27 cellular contexts compared by ENCODE assay signal in genomic region chr13:63472736-63473135, GRCh38.
"Had no signal": no experiment of that assay in that cellular context is flagged by ENCODE, and none has a peak within 500 bp of the region (broad histone marks: within the 10 kb centered on the region; RNA-seq: fewer than 3 reads in every experiment).

No MANE protein-coding gene starts in this region.

- H3K27me3 ChIP-seq: dorsolateral prefrontal cortex, esophagus squamous epithelium, gastrocnemius medialis, heart right ventricle, left lung had no signal

- H3K27me3 Mint-ChIP-seq: naive B cell; naive thymus-derived CD8-positive, alpha-beta T cell had no signal

- DNase-seq: dermis blood vessel endothelial cell; dorsolateral prefrontal cortex; effector CD4-positive, alpha-beta T cell; effector memory CD4-positive, alpha-beta T cell; esophagus squamous epithelium; foreskin fibroblast; foreskin melanocyte; gastrocnemius medialis; glutamatergic neuron; head of caudate nucleus; heart right ventricle; hippocampal formation; islet precursor cell; kidney; kidney glomerular epithelial cell; left colon; left lung; left ventricle myocardium superior; lower lobe of right lung; mesenchymal stem cell; mucosa of descending colon; naive B cell; naive thymus-derived CD8-positive, alpha-beta T cell had no signal

- H3K4me1 Mint-ChIP-seq: naive B cell; naive thymus-derived CD8-positive, alpha-beta T cell had no signal

- H3K27ac ChIP-seq: coronary artery, dorsolateral prefrontal cortex, esophagus squamous epithelium, gastrocnemius medialis, heart right ventricle, left lung, lower lobe of right lung had no signal

- H3K9me3 ChIP-seq: esophagus squamous epithelium, gastrocnemius medialis, left lung, lower lobe of right lung had no signal

- H3K36me3 ChIP-seq: esophagus squamous epithelium, gastrocnemius medialis, heart right ventricle, left lung, lower lobe of right lung had no signal

- H3K4me3 Mint-ChIP-seq: mesothelial cell of epicardium; naive B cell; naive thymus-derived CD8-positive, alpha-beta T cell had no signal

- H3K27ac Mint-ChIP-seq: mesothelial cell of epicardium; naive B cell; naive thymus-derived CD8-positive, alpha-beta T cell had no signal

- FAIRE-seq: colon, endothelial cell of umbilical vein had no signal

- H3K4me3 ChIP-seq: coronary artery, dorsolateral prefrontal cortex, esophagus squamous epithelium, gastrocnemius medialis, heart right ventricle, left lung, lower lobe of right lung, mucosa of descending colon had no signal

- H3K36me3 Mint-ChIP-seq: mesothelial cell of epicardium; naive B cell; naive thymus-derived CD8-positive, alpha-beta T cell had no signal

- H3K4me1 ChIP-seq: esophagus squamous epithelium, gastrocnemius medialis, heart right ventricle, left lung, lower lobe of right lung had no signal

- ATAC-seq: gastrocnemius medialis; heart right ventricle; left colon; left lung; left ventricle myocardium superior; lower lobe of right lung; mucosa of descending colon; naive thymus-derived CD8-positive, alpha-beta T cell had no signal
